8 cellular contexts compared by ENCODE assay signal in the genomic region with DNA sequence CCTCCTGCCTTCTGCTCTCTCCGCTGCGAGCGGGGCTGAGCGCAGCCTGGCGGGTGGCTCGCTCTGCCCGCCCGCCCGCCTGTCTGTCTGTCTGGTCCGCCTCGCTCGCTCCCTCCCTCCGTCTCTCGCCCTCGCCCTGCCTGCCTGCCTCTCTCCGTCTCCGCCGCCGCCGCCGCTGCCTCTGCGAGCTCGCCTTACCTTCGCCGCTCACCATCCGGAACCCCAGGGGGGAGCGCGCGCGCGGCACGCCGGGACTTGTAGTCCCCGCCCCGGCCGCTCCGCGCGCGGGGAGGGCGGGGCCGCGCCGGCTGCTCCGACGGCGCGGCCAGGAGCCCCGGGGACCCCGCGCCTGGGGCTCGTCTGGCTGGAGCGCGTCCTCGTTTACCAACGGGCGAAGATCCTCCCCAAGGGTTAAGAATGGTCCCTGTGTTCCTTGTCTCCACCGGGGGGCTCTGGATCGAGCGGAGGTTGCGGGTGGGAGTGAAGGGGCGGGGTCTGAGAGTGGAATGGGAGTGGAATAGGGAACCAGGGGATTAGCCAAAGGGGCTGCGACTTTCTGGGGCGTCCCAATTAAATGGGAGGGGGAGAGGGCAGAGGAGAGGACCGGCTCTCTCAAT. TPM values are rescaled to one million over a fixed set of nuclear protein-coding genes. Genes with fewer than 3 reads are reported as not detected.
A peak's percentile ranks its signal among the peaks of the same experiment; 100 is the strongest.
DNase-seq lines count a peak whose midpoint lies in the region; ATAC-seq and TF ChIP-seq lines count a peak whose summit lies in the region.

A gene with protein sequence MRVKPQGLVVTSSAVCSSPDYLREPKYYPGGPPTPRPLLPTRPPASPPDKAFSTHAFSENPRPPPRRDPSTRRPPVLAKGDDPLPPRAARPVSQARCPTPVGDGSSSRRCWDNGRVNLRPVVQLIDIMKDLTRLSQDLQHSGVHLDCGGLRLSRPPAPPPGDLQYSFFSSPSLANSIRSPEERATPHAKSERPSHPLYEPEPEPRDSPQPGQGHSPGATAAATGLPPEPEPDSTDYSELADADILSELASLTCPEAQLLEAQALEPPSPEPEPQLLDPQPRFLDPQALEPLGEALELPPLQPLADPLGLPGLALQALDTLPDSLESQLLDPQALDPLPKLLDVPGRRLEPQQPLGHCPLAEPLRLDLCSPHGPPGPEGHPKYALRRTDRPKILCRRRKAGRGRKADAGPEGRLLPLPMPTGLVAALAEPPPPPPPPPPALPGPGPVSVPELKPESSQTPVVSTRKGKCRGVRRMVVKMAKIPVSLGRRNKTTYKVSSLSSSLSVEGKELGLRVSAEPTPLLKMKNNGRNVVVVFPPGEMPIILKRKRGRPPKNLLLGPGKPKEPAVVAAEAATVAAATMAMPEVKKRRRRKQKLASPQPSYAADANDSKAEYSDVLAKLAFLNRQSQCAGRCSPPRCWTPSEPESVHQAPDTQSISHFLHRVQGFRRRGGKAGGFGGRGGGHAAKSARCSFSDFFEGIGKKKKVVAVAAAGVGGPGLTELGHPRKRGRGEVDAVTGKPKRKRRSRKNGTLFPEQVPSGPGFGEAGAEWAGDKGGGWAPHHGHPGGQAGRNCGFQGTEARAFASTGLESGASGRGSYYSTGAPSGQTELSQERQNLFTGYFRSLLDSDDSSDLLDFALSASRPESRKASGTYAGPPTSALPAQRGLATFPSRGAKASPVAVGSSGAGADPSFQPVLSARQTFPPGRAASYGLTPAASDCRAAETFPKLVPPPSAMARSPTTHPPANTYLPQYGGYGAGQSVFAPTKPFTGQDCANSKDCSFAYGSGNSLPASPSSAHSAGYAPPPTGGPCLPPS (N-terminal part only) (minus strand): TSS at position 183 of the 617 bp plus-strand sequence. CDS start 52,029 bp downstream, outside the sequence.

- intact Hi-C loops in breast epithelium (cut with DNase I; ENCODE audit: low total_unique reads): loop anchor here (5.0 to 10.0 kb wide), 2 partner anchors 47 to 209 kb away; a partner anchor contains a TSS

- H3K9me3 ChIP-seq in breast epithelium: no peaks in the 10 kb centered on the region
- H3K9me3 ChIP-seq in skeletal muscle tissue (ENCODE audit: control insufficient read depth in 3 of 3, low read length in 3 of 3): no peaks in the 10 kb centered on the region

- H3K27me3 ChIP-seq in breast epithelium (no peaks in the 10 kb centered on the region), skeletal muscle tissue (ENCODE audit: control insufficient read depth in 3 of 3, insufficient read depth in 3 of 3, low read length in 3 of 3) (no peaks in the 10 kb centered on the region)

- DNase-seq in GM10248 (ENCODE audit: extremely low spot score) (peak; percentile 93), NCI-H2227 (lab: John Stamatoyannopoulos, UW; ENCODE audit: unreplicated experiment) (peak; percentile 95), breast epithelium (ENCODE audit: low spot score in 2 of 2) (peak; percentile 93 to 94), iPS-NIHi11 (ENCODE audit: low spot score) (peak; percentile 85)

- peak; percentile 75 for TF ChIP-seq POLR2A in breast epithelium (IDR thresholded peaks at IDR 0.05)

- ATAC-seq in HG02981 (IDR thresholded peaks at IDR 0.05; ENCODE audit: unreplicated experiment): peak; percentile 55
- no peak for ATAC-seq in HG03378 (IDR thresholded peaks at IDR 0.05; ENCODE audit: unreplicated experiment)

- H3K27ac ChIP-seq in breast epithelium (peak within 1 kb of the TSS; percentile 94 to 97), skeletal muscle tissue (ENCODE audit: low read depth, low read length) (peak within 1 kb of the TSS; percentile 86)

- TF ChIP-seq CTCF in GM10248 (IDR thresholded peaks at IDR 0.05; ENCODE audit: control extremely low read depth, extremely low read depth, low read depth, missing control alignments) (no peak), WI38 (IDR thresholded peaks at IDR 0.05; ENCODE audit: low read depth, low read length) (no peak), breast epithelium (IDR thresholded peaks at IDR 0.05) (peak in 1 of 3 donors; percentile 42)

- H3K9ac ChIP-seq in skeletal muscle tissue (ENCODE audit: low read depth in 1 of 3, low read length in 3 of 3): peak within 1 kb of the TSS; percentile 84 to 93 (median 90)

- H3K4me3 ChIP-seq in WI38 (ENCODE audit: low read depth, low read length): peak within 1 kb of the TSS; percentile 85
- H3K4me3 ChIP-seq in breast epithelium: peak within 1 kb of the TSS; percentile 92 to 100 (median 95)
- peak within 1 kb of the TSS; percentile 88 to 93 (median 92) for H3K4me3 ChIP-seq in skeletal muscle tissue (ENCODE audit: low read length in 3 of 3)

- no peaks in the 10 kb centered on the region for H3K36me3 ChIP-seq in breast epithelium
- H3K36me3 ChIP-seq in skeletal muscle tissue (ENCODE audit: control insufficient read depth in 3 of 3, insufficient read depth in 3 of 3, low read length in 3 of 3): peaks cover 0 to 3% (median 0%) of the 10 kb centered on the region in 3 donors

- H3K4me1 ChIP-seq in breast epithelium (peaks cover 17 to 22% of the 10 kb centered on the region in 2 donors), skeletal muscle tissue (ENCODE audit: control insufficient read depth in 3 of 3, insufficient read depth in 3 of 3, low read length in 3 of 3) (peaks cover 43 to 49% (median 48%) of the 10 kb centered on the region in 3 donors)

- CTCF ChIA-PET in GM10248 (lab: Yijun Ruan, JAX): interaction anchor here (0.7 to 9.9 kb wide), 19 partner anchors 13 to 510 kb away, joined by 3 to 154 read pairs (median 4); a partner anchor contains a TSS

- POLR2A ChIA-PET in GM10248 (lab: Yijun Ruan, JAX): interaction anchor here (0.5 to 0.7 kb wide), 2 partner anchors 59 to 123 kb away, joined by 3 to 4 read pairs; no protein-coding TSS in a partner anchor

RNA-seq across cellular contexts. Expression of the gene that starts here (rescaled TPM):
- 10 to 100 TPM; 10.7 to 17.1 (median 15.4) TPM for total RNA-seq in breast epithelium
- 19.8 TPM for total RNA-seq in skeletal muscle tissue
